Comparison of ENCODE assay signal across 13 cellular contexts in genomic region chr12:94033112-94033511, GRCh38.
"Had no signal": no experiment of that assay in that cellular context is flagged by ENCODE, and none has a peak within 500 bp of the region (broad histone marks: within the 10 kb centered on the region; RNA-seq: fewer than 3 reads in every experiment).

No MANE protein-coding gene starts in this region.

- H3K4me2 ChIP-seq: neural progenitor cell had no signal

- H3K27ac Mint-ChIP-seq: activated B cell treated with CpG ODN at 0.5 μM for 24 hours; brain; dendritic cell treated with granulocyte-macrophage colony-stimulating factor and Interleukin-4, amounts not matched to agents 40 ng/mL and 50 ng/mL, for 4 days; memory B cell; neural progenitor cell had no signal

- H3K36me3 Mint-ChIP-seq: memory B cell, neural progenitor cell had no signal

- H2AFZ ChIP-seq: neural progenitor cell had no signal

- H3K4me1 Mint-ChIP-seq: activated B cell treated with CpG ODN at 0.5 μM for 24 hours, brain, memory B cell, neural progenitor cell had no signal

- H3K9me3 ChIP-seq: gastroesophageal sphincter, left ventricle myocardium inferior had no signal

- DNase-seq: activated B cell treated with CpG ODN at 0.5 μM for 24 hours; activated gamma-delta T cell; cerebellar nuclear complex; kidney; left ventricle myocardium inferior; ovary; stimulated activated CD4-positive, alpha-beta T cell treated with anti-CD3 and anti-CD28 coated beads, Interleukin-4, amount 100 ng/mL, for 24 hours; transverse colon had no signal

- H3K27ac ChIP-seq: gastroesophageal sphincter, left ventricle myocardium inferior, neural progenitor cell, ovary had no signal

- H3K4me1 ChIP-seq: gastroesophageal sphincter, neural progenitor cell had no signal

- H3K4me3 Mint-ChIP-seq: activated B cell treated with CpG ODN at 0.5 μM for 24 hours; brain; dendritic cell treated with granulocyte-macrophage colony-stimulating factor and Interleukin-4, amounts not matched to agents 40 ng/mL and 50 ng/mL, for 4 days; memory B cell; neural progenitor cell had no signal

- ATAC-seq: gastroesophageal sphincter had no signal

- H3K4me3 ChIP-seq: gastroesophageal sphincter, left ventricle myocardium inferior, neural progenitor cell, ovary, transverse colon had no signal

- H3K27me3 ChIP-seq: gastroesophageal sphincter, neural progenitor cell, ovary, transverse colon had no signal

- H3K36me3 ChIP-seq: gastroesophageal sphincter, left ventricle myocardium inferior, neural progenitor cell, ovary, transverse colon had no signal
